ENCODE assay signal across 8 cellular contexts in the genomic region with DNA sequence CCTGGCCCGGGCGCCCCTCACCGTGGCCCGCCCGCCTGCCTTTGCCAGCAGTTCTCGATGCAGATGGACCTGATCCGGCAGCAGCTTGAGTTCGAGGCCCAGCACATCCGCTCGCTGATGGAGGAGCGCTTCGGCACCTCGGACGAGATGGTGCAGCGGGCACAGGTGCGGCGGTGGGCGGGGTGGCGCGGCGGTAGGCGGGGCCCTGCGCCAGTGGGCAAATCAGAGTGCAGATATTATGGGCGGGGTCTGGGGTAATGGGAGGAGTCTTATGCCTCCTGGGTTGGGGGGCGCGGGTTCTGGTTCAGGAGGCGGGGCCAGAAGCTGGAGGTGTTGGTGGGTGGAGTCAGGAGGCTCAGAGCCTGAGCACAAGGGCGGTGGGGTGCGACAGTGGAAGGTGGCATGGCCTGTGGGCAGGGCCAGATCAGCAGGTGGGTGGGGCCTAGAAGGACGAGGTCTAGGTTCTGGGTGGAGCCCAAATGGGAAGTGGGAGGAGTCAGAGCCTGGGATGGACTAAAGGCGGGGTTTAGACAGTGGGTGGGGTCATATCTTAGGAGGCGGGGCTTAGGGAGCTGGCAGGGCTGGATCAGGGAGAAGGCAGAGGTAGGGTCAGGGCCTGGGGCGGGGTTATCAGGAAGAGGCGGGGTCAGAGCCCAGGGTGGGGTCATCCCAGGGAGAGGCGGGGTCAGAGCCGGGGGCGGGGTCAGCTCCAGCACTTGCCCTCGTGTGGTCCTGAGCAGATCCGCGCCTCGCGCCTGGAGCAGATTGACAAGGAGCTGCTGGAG. TPM values are rescaled to one million over a fixed set of nuclear protein-coding genes. Genes with fewer than 3 reads are reported as not detected.
DNase-seq lines count a peak whose midpoint lies in the region; ATAC-seq, FAIRE-seq and TF ChIP-seq lines count a peak whose summit lies in the region.

No MANE protein-coding gene starts in this region.

- H3K4me3 Mint-ChIP-seq in activated naive CD8-positive, alpha-beta T cell = peak overlapping the region; percentile 64

- peak; percentile 87 for FAIRE-seq in GM19239 (lab: Jason Lieb, UNC)

- peaks cover 14% of the 10 kb centered on the region for H3K4me1 Mint-ChIP-seq in activated naive CD8-positive, alpha-beta T cell (ENCODE audit: low read depth)

- H3K27ac Mint-ChIP-seq in activated naive CD8-positive, alpha-beta T cell = no peak overlapping the region

- POLR2A ChIA-PET in Panc1 (lab: Charles Lee) = interaction anchor here (0.8 kb wide), 1 partner anchor 195 kb away, joined by 3 read pairs; no protein-coding TSS in a partner anchor

- H3K36me3 ChIP-seq in BE2C (peaks cover 27% of the 10 kb centered on the region), Panc1 (ENCODE audit: control insufficient read depth, insufficient read depth, low read length) (no peaks in the 10 kb centered on the region)

- H3K27ac ChIP-seq in Panc1 (ENCODE audit: low read length) (no peak overlapping the region), temporal lobe (ENCODE audit: low read depth, low read length) (peak overlapping the region; percentile 27)

- CTCF ChIA-PET in Panc1 (lab: Charles Lee) = no interaction called here

- no peaks in the 10 kb centered on the region for H3K36me3 Mint-ChIP-seq in activated naive CD8-positive, alpha-beta T cell

- no TSS peak for BruUV-seq in Panc1 (replicated peaks; lab: Mats Ljungman, UMichigan)

- H3K4me3 ChIP-seq in BE2C (ENCODE audit: low read depth, low read length) (no peak overlapping the region), Panc1 (ENCODE audit: low read depth in 2 of 2, low read length in 2 of 2) (no peak overlapping the region), iPS-18c (ENCODE audit: insufficient read depth, low read depth, low read length) (peak overlapping the region; percentile 20; the same call in 1 of the 2 replicates)

- H3K9me3 Mint-ChIP-seq in activated naive CD8-positive, alpha-beta T cell (ENCODE audit: low read depth) = no peaks in the 10 kb centered on the region

- no peak for TF ChIP-seq CTCF in BE2C (IDR thresholded peaks at IDR 0.05; ENCODE audit: low read depth, low read length)
- no peak for TF ChIP-seq CTCF in Panc1 (IDR thresholded peaks at IDR 0.05)

- intact Hi-C loops in Panc1 (cut with micrococcal nuclease; ENCODE audit: unreplicated experiment) = no loop called here

- ATAC-seq in Panc1 (peak; percentile 49), HG03045 (IDR thresholded peaks at IDR 0.05; ENCODE audit: unreplicated experiment) (no peak), GM19397 (IDR thresholded peaks at IDR 0.05; ENCODE audit: unreplicated experiment) (no peak)

- H3K9me3 ChIP-seq in BE2C (no peaks in the 10 kb centered on the region), Panc1 (ENCODE audit: control insufficient read depth, insufficient read depth, low read depth, low read length) (no peaks in the 10 kb centered on the region), iPS-18c (ENCODE audit: control insufficient read depth, insufficient read depth, low read length) (peaks cover 2% of the 10 kb centered on the region)

- H3K4me1 ChIP-seq in BE2C (peaks cover 15% of the 10 kb centered on the region), Panc1 (ENCODE audit: control insufficient read depth, insufficient read depth, low read length) (no peaks in the 10 kb centered on the region; the same call in 1 of the 2 replicates)

- in situ Hi-C loops in Panc1 (cut with HindIII; ENCODE audit: low pct_unique_long_range_greater_than_20kb, low sequenced_read_pairs) = no loop called here

- H3K27me3 ChIP-seq in BE2C (no peaks in the 10 kb centered on the region), Panc1 (ENCODE audit: control insufficient read depth, insufficient read depth, low read length) (no peaks in the 10 kb centered on the region)

- DNase-seq in BE2C = peak; percentile 88
- peak; percentile 78 for DNase-seq in GM19239 (ENCODE audit: insufficient read length, low spot score)
- DNase-seq in Panc1 (ENCODE audit: low read depth, low spot score) = peak; percentile 43

- H3K27me3 Mint-ChIP-seq in activated naive CD8-positive, alpha-beta T cell = peaks cover 16% of the 10 kb centered on the region

RNA-seq across cellular contexts. Expression of a gene that starts 5.6 kb away (rescaled TPM):
- polyA plus RNA-seq in BE2C (2012; ENCODE audit: insufficient read depth, insufficient read length, low read depth) = 28.2 TPM
- total RNA-seq in Panc1 (2021; ENCODE audit: unreplicated experiment) (11.9 TPM), temporal lobe (193 TPM)
- 14.5 TPM for polyA plus RNA-seq in Panc1 (2012; ENCODE audit: insufficient read length)

RNA-seq across cellular contexts. Expression of a gene that starts 17.3 kb away (rescaled TPM):
- 4,587 TPM for polyA plus RNA-seq in BE2C (2012; ENCODE audit: insufficient read depth, insufficient read length, low read depth)
- 1,067 TPM for total RNA-seq in Panc1 (2021; ENCODE audit: unreplicated experiment)
- 2,091 TPM for polyA plus RNA-seq in Panc1 (2012; ENCODE audit: insufficient read length)
- total RNA-seq in temporal lobe = 418 TPM

RNA-seq across cellular contexts. Expression of a gene that starts 23.5 kb away (rescaled TPM):
- polyA plus RNA-seq in BE2C (2012; ENCODE audit: insufficient read depth, insufficient read length, low read depth) = 162 TPM
- 34.7 TPM for total RNA-seq in Panc1 (2021; ENCODE audit: unreplicated experiment)
- polyA plus RNA-seq in Panc1 (2012; ENCODE audit: insufficient read length) = 31.1 TPM
- 13.5 TPM for total RNA-seq in temporal lobe

RNA-seq across cellular contexts. Expression of a gene that starts 34.6 kb away (rescaled TPM):
- polyA plus RNA-seq in BE2C (2012; ENCODE audit: insufficient read depth, insufficient read length, low read depth) = 3.1 TPM
- total RNA-seq in Panc1 (2021; ENCODE audit: unreplicated experiment) (9.9 TPM), temporal lobe (2.2 TPM)
- polyA plus RNA-seq in Panc1 (2012; ENCODE audit: insufficient read length) = 13.5 TPM

RNA-seq across cellular contexts. Expression of a gene that starts 35.5 kb away (rescaled TPM):
- 4.7 TPM for polyA plus RNA-seq in BE2C (2012; ENCODE audit: insufficient read depth, insufficient read length, low read depth)
- total RNA-seq in Panc1 (2021; ENCODE audit: unreplicated experiment) = 9.2 TPM
- 15.8 TPM for polyA plus RNA-seq in Panc1 (2012; ENCODE audit: insufficient read length)
- 0.98 TPM for total RNA-seq in temporal lobe

Comparison
In these comparisons a context has a peak if more than half of its experiments do, and no peak if none do; other contexts are left out.
1. RNA of a gene that starts 5.6 kb away (total RNA-seq): 193 TPM in temporal lobe (single experiment); 11.9 TPM in Panc1 (single experiment); every median in the first group is over 10 times any median in the second.
2. Peak in every context shown above with its lines, with median percentiles within 50 percentile points of each other: DNase-seq.